In genomic region chr18:55413474-55413873, GRCh38 we compare ENCODE assay signal across 3 cellular contexts.
TF ChIP-seq lines count a peak whose summit lies in the region.

No MANE protein-coding gene starts in this region.

TF ChIP-seq in HEK293, 187 proteins besides CTCF, POLR2A, EP300 and RAD21 (continued from another document):
- TF ChIP-seq ZNF513 (tag by site-specific recombination; IDR thresholded peaks at IDR 0.05) (0 out of 2 replicates have a peak, but pooled peaks have one; percentile 1), SETDB1 (IDR thresholded peaks at IDR 0.05; ENCODE audit: insufficient read length, low read length) (no peak), PRDM1 (tag by site-specific recombination; IDR thresholded peaks at IDR 0.05) (peak; percentile 47; the same call in 1 of the 2 replicates), ZFHX2 (tag by site-specific recombination; conservative IDR thresholded peaks at IDR 0.05) (0 out of 2 replicates have a peak, but pooled peaks have one; percentile 9)

TF ChIP-seq in WTC11, 78 proteins besides CTCF, POLR2A, EP300 and RAD21 (continued from another document):
- TF ChIP-seq MLX (CRISPR knock-in tag; IDR thresholded peaks at IDR 0.05): no peak
- no peak for TF ChIP-seq JUN (CRISPR knock-in tag; IDR thresholded peaks at IDR 0.05)
- no peak for TF ChIP-seq ATF6 (CRISPR knock-in tag; IDR thresholded peaks at IDR 0.05)
- TF ChIP-seq FOXK1 (CRISPR knock-in tag; IDR thresholded peaks at IDR 0.05): no peak
- no peak for TF ChIP-seq ZNF263 (CRISPR knock-in tag; IDR thresholded peaks at IDR 0.05; ENCODE audit: low read depth)
- no peak for TF ChIP-seq E2F1 (CRISPR knock-in tag; IDR thresholded peaks at IDR 0.05)
- no peak for TF ChIP-seq EMX1 (CRISPR knock-in tag; IDR thresholded peaks at IDR 0.05)
- no peak for TF ChIP-seq ATF1 (CRISPR knock-in tag; IDR thresholded peaks at IDR 0.05)
- no peak for TF ChIP-seq ZNF425 (CRISPR knock-in tag; conservative IDR thresholded peaks at IDR 0.05)
- TF ChIP-seq HMGXB4 (CRISPR knock-in tag; IDR thresholded peaks at IDR 0.05): no peak
- TF ChIP-seq USF1 (CRISPR knock-in tag; IDR thresholded peaks at IDR 0.05): no peak

TF ChIP-seq in SK-N-SH treated with all-trans-retinoic acid at 6 μM for 48 hours, 23 proteins besides CTCF, POLR2A, EP300 and RAD21 (continued from another document):
- TF ChIP-seq CREB5 (CRISPR knock-in tag; IDR thresholded peaks at IDR 0.05; ENCODE audit: low read depth) (no peak), TOX (CRISPR knock-in tag; IDR thresholded peaks at IDR 0.05; ENCODE audit: borderline replicate concordance) (no peak), ZNF8 (CRISPR knock-in tag; IDR thresholded peaks at IDR 0.05) (no peak), ZNF565 (CRISPR knock-in tag; conservative IDR thresholded peaks at IDR 0.05; ENCODE audit: low read depth) (no peak), BACH2 (CRISPR knock-in tag; IDR thresholded peaks at IDR 0.05; ENCODE audit: borderline replicate concordance) (no peak), ZC3H10 (CRISPR knock-in tag; IDR thresholded peaks at IDR 0.05) (no peak)
